ENCODE assay signal across 26 cellular contexts in genomic region chr10:103428989-103429643, GRCh38. TPM values are rescaled to one million over a fixed set of nuclear protein-coding genes. Genes with fewer than 3 reads are reported as not detected.
DNase-seq lines count a peak whose midpoint lies in the region; ATAC-seq and TF ChIP-seq lines count a peak whose summit lies in the region.
"Had no signal": no experiment of that assay in that cellular context is flagged by ENCODE, and none has a peak within 500 bp of the region (broad histone marks: within the 10 kb centered on the region; RNA-seq: fewer than 3 reads in every experiment).

No MANE protein-coding gene starts in this region.

- peaks cover 43% of the 10 kb centered on the region for H3K4me1 Mint-ChIP-seq in activated CD8-positive, alpha-beta memory T cell treated with anti-CD3 and anti-CD28 coated beads, Interleukin-2, amount 10 ng/mL, durations not matched to agents 7 days and 5 days
- peaks cover 0 to 24% (median 15%) of the 10 kb centered on the region in 4 donors for H3K4me1 Mint-ChIP-seq in CD4-positive, CD25-positive, alpha-beta regulatory T cell
- H3K4me1 Mint-ChIP-seq in T-helper 17 cell (peaks cover 29% of the 10 kb centered on the region), glutamatergic neuron (ENCODE audit: low read depth, unreplicated experiment) (peaks cover 8% of the 10 kb centered on the region)

- H3K27ac Mint-ChIP-seq in activated CD8-positive, alpha-beta memory T cell treated with anti-CD3 and anti-CD28 coated beads, Interleukin-2, amount 10 ng/mL, durations not matched to agents 7 days and 5 days = peak overlapping the region; percentile 74
- peak overlapping the region in 2 of 3 donors; percentile 57 to 80 for H3K27ac Mint-ChIP-seq in CD4-positive, CD25-positive, alpha-beta regulatory T cell
- H3K27ac Mint-ChIP-seq in T-helper 17 cell (peak overlapping the region; percentile 49), glutamatergic neuron (ENCODE audit: unreplicated experiment) (peak overlapping the region; percentile 85)

- TF ChIP-seq POLR2A in right lobe of liver (IDR thresholded peaks at IDR 0.05) = no peak

- intact Hi-C loops in right lobe of liver (cut with DNase I) = no loop called here

- TF ChIP-seq CTCF in glutamatergic neuron (IDR thresholded peaks at IDR 0.05; ENCODE audit: partially characterized antibody, unreplicated experiment) = no peak
- no peak for TF ChIP-seq CTCF in right lobe of liver (IDR thresholded peaks at IDR 0.05)

- no peaks in the 10 kb centered on the region for H3K27me3 ChIP-seq in CD4-positive, CD25-positive, alpha-beta regulatory T cell (ENCODE audit: control insufficient read depth, insufficient read depth, low read length)
- H3K27me3 ChIP-seq in right lobe of liver = no peaks in the 10 kb centered on the region
- H3K27me3 ChIP-seq: adrenal gland, heart left ventricle had no signal

- peaks cover 64% of the 10 kb centered on the region for H3K36me3 Mint-ChIP-seq in activated CD8-positive, alpha-beta memory T cell treated with anti-CD3 and anti-CD28 coated beads, Interleukin-2, amount 10 ng/mL, durations not matched to agents 7 days and 5 days
- peaks cover 49% of the 10 kb centered on the region for H3K36me3 Mint-ChIP-seq in CD4-positive, CD25-positive, alpha-beta regulatory T cell
- H3K36me3 Mint-ChIP-seq in T-helper 17 cell (ENCODE audit: low read depth) = peaks cover 12% of the 10 kb centered on the region
- peaks cover 19% of the 10 kb centered on the region for H3K36me3 Mint-ChIP-seq in glutamatergic neuron (ENCODE audit: unreplicated experiment)

- peaks cover 4% of the 10 kb centered on the region for H3K4me1 ChIP-seq in CD4-positive, CD25-positive, alpha-beta regulatory T cell (ENCODE audit: control insufficient read depth, insufficient read depth, low read length, poor library complexity, severe bottlenecking)
- peaks cover 0 to 4% (median 0%) of the 10 kb centered on the region in 4 donors for H3K4me1 ChIP-seq in right lobe of liver

- no peak for DNase-seq in activated CD8-positive, alpha-beta memory T cell treated with anti-CD3 and anti-CD28 coated beads, Interleukin-2, amount 10 ng/mL, durations not matched to agents 7 days and 5 days
- no peak for DNase-seq in activated CD8-positive, alpha-beta memory T cell treated with anti-CD3 and anti-CD28 coated beads, Interleukin-2, amount 50 U/mL, for 4 hours
- peak in 1 of 3 donors; percentile 21 for DNase-seq in CD4-positive, CD25-positive, alpha-beta regulatory T cell
- no peak for DNase-seq in T-helper 17 cell
- no peak for DNase-seq in glutamatergic neuron
- no peak for DNase-seq in right lobe of liver
- no peak for DNase-seq in DMS114 treated with DMSO at 0.1 percent for 48 hours (lab: John Stamatoyannopoulos, UW; ENCODE audit: unreplicated experiment)
- DNase-seq: activated CD4-positive, alpha-beta T cell treated with anti-CD3 and anti-CD28 coated beads, Interleukin-2, amount 50 U/mL, for 1 hour; adrenal gland; dermis blood vessel endothelial cell; DMS 273 treated with DMSO at 0.1 percent for 48 hours; GOT3; heart left ventricle; PC-9; SHP77; stimulated activated CD8-positive, alpha-beta memory T cell treated with anti-CD3 and anti-CD28 coated beads, Interleukin-4, amount 100 ng/mL, for 48 hours; SW 1271 had no signal

- WGBS in right lobe of liver (ENCODE audit: insufficient coverage, low coverage, low lambda C conversion rate, missing lambda C conversion rate) = 65% methylated on average over 5 of the region's 5 CpGs

- H3K9me3 Mint-ChIP-seq in activated CD8-positive, alpha-beta memory T cell treated with anti-CD3 and anti-CD28 coated beads, Interleukin-2, amount 10 ng/mL, durations not matched to agents 7 days and 5 days (ENCODE audit: low read depth) = no peaks in the 10 kb centered on the region
- H3K9me3 Mint-ChIP-seq in CD4-positive, CD25-positive, alpha-beta regulatory T cell = no peaks in the 10 kb centered on the region
- no peaks in the 10 kb centered on the region for H3K9me3 Mint-ChIP-seq in glutamatergic neuron (ENCODE audit: unreplicated experiment)

- no peaks in the 10 kb centered on the region for H3K9me3 ChIP-seq in CD4-positive, CD25-positive, alpha-beta regulatory T cell (ENCODE audit: control insufficient read depth in 2 of 2, low read length in 2 of 2)
- H3K9me3 ChIP-seq in T-helper 17 cell (ENCODE audit: control insufficient read depth, low read length, poor library complexity, severe bottlenecking) (no peaks in the 10 kb centered on the region), right lobe of liver (no peaks in the 10 kb centered on the region)
- H3K9me3 ChIP-seq: A549, adrenal gland, heart left ventricle had no signal

- peak; percentile 40 for ATAC-seq in activated CD8-positive, alpha-beta memory T cell treated with anti-CD3 and anti-CD28 coated beads, Interleukin-2, amount 10 ng/mL, durations not matched to agents 7 days and 5 days
- ATAC-seq in CD4-positive, CD25-positive, alpha-beta regulatory T cell (ENCODE audit: low read depth in 2 of 2) = no peak
- ATAC-seq in T-helper 17 cell = peak; percentile 52
- no peak for ATAC-seq in right lobe of liver
- ATAC-seq in GM19452 (IDR thresholded peaks at IDR 0.05; ENCODE audit: unreplicated experiment) = no peak
- ATAC-seq: A549, heart left ventricle had no signal

- H3K27ac ChIP-seq in CD4-positive, CD25-positive, alpha-beta regulatory T cell (ENCODE audit: insufficient read depth, low read length, poor library complexity, severe bottlenecking) = no peak overlapping the region
- no peak overlapping the region for H3K27ac ChIP-seq in right lobe of liver
- H3K27ac ChIP-seq: A549, adrenal gland, heart left ventricle, PC-9 had no signal

- no peak overlapping the region for H3K4me3 Mint-ChIP-seq in activated CD8-positive, alpha-beta memory T cell treated with anti-CD3 and anti-CD28 coated beads, Interleukin-2, amount 10 ng/mL, durations not matched to agents 7 days and 5 days
- H3K4me3 Mint-ChIP-seq in CD4-positive, CD25-positive, alpha-beta regulatory T cell = peak overlapping the region in 1 of 4 donors; percentile 42
- H3K4me3 Mint-ChIP-seq in T-helper 17 cell (peak overlapping the region; percentile 81), glutamatergic neuron (ENCODE audit: unreplicated experiment) (peak overlapping the region; percentile 27)

- H3K4me3 ChIP-seq in CD4-positive, CD25-positive, alpha-beta regulatory T cell (ENCODE audit: low read depth, low read length) = peak overlapping the region; percentile 3
- no peak overlapping the region for H3K4me3 ChIP-seq in right lobe of liver
- H3K4me3 ChIP-seq: A549, adrenal gland, heart left ventricle, PC-9 had no signal

- CTCF ChIA-PET in activated CD8-positive, alpha-beta memory T cell treated with anti-CD3 and anti-CD28 coated beads, Interleukin-2, amount 10 ng/mL, durations not matched to agents 7 days and 5 days (lab: Charles Lee) = interaction anchor here (0.7 to 1.0 kb wide), 3 partner anchors 12 to 64 kb away, joined by 3 to 4 read pairs (median 3); partner anchors contain the start of gene NEURL1

- H3K36me3 ChIP-seq in CD4-positive, CD25-positive, alpha-beta regulatory T cell (ENCODE audit: control insufficient read depth, insufficient read depth, low read length) = peaks cover 46% of the 10 kb centered on the region
- peaks cover 0 to 44% (median 10%) of the 10 kb centered on the region in 4 donors for H3K36me3 ChIP-seq in right lobe of liver

- H3K27me3 Mint-ChIP-seq in activated CD8-positive, alpha-beta memory T cell treated with anti-CD3 and anti-CD28 coated beads, Interleukin-2, amount 10 ng/mL, durations not matched to agents 7 days and 5 days = no peaks in the 10 kb centered on the region
- H3K27me3 Mint-ChIP-seq in CD4-positive, CD25-positive, alpha-beta regulatory T cell = no peaks in the 10 kb centered on the region
- H3K27me3 Mint-ChIP-seq in T-helper 17 cell = no peaks in the 10 kb centered on the region
- H3K27me3 Mint-ChIP-seq in glutamatergic neuron (ENCODE audit: unreplicated experiment) = no peaks in the 10 kb centered on the region

RNA-seq across cellular contexts. Expression of gene CALHM2, which starts 23.1 kb away (rescaled TPM):
- 10 to 100 TPM; 65.6 to 93.4 TPM for total RNA-seq in activated CD8-positive, alpha-beta memory T cell treated with anti-CD3 and anti-CD28 coated beads, Interleukin-2, amount 10 ng/mL, durations not matched to agents 7 days and 5 days
- 26.1 TPM for total RNA-seq in CD4-positive, CD25-positive, alpha-beta regulatory T cell
- polyA plus RNA-seq in CD4-positive, CD25-positive, alpha-beta regulatory T cell = 10 to 100 TPM; 33.5 to 72.4 (median 50.0) TPM
- total RNA-seq in T-helper 17 cell (10 to 100 TPM; 15.5 to 23.6 TPM), glutamatergic neuron (ENCODE audit: unreplicated experiment) (0.44 TPM), right lobe of liver (1 to 10 TPM; 2.3 to 5.7 (median 3.7) TPM)
- polyA plus RNA-seq: neural cell had no signal

RNA-seq across cellular contexts. Expression of gene CALHM1, which starts 29.6 kb away (rescaled TPM):
- 1 to 10 TPM in 1 of 2 experiments, under 1 TPM in 1; 0.47 to 1.1 TPM for total RNA-seq in activated CD8-positive, alpha-beta memory T cell treated with anti-CD3 and anti-CD28 coated beads, Interleukin-2, amount 10 ng/mL, durations not matched to agents 7 days and 5 days
- not detected for total RNA-seq in CD4-positive, CD25-positive, alpha-beta regulatory T cell
- polyA plus RNA-seq in CD4-positive, CD25-positive, alpha-beta regulatory T cell = not detected
- not detected for total RNA-seq in T-helper 17 cell
- total RNA-seq in glutamatergic neuron (ENCODE audit: unreplicated experiment) = not detected
- not detected for total RNA-seq in right lobe of liver
- total RNA-seq: adrenal gland, dermis blood vessel endothelial cell, G401, heart left ventricle, mesenteric fat pad, NCI-H460, PC-9, posterior vena cava, urinary bladder had no signal
- polyA plus RNA-seq: A549, adrenal gland, BJ, heart left ventricle, neural cell, urinary bladder had no signal

RNA-seq across cellular contexts. Expression of gene PDCD11, which starts 32.7 kb away (rescaled TPM):
- total RNA-seq in activated CD8-positive, alpha-beta memory T cell treated with anti-CD3 and anti-CD28 coated beads, Interleukin-2, amount 10 ng/mL, durations not matched to agents 7 days and 5 days = 10 to 100 TPM; 59.4 to 67.7 TPM
- 26.9 TPM for total RNA-seq in CD4-positive, CD25-positive, alpha-beta regulatory T cell
- polyA plus RNA-seq in CD4-positive, CD25-positive, alpha-beta regulatory T cell = 1 to 10 TPM; 7.1 to 10.0 (median 8.5) TPM
- total RNA-seq in T-helper 17 cell (10 to 100 TPM; 18.7 to 29.7 TPM), glutamatergic neuron (ENCODE audit: unreplicated experiment) (73.2 TPM), right lobe of liver (10 to 100 TPM; 10.6 to 13.5 (median 12.0) TPM)

RNA-seq across cellular contexts. Expression of gene ATP5MK, which starts 32.8 kb away (rescaled TPM):
- 100 to 1,000 TPM; 274 to 387 TPM for total RNA-seq in activated CD8-positive, alpha-beta memory T cell treated with anti-CD3 and anti-CD28 coated beads, Interleukin-2, amount 10 ng/mL, durations not matched to agents 7 days and 5 days
- 152 TPM for total RNA-seq in CD4-positive, CD25-positive, alpha-beta regulatory T cell
- polyA plus RNA-seq in CD4-positive, CD25-positive, alpha-beta regulatory T cell = 100 to 1,000 TPM; 461 to 608 (median 526) TPM
- 100 to 1,000 TPM; 135 to 136 TPM for total RNA-seq in T-helper 17 cell
- total RNA-seq in glutamatergic neuron (ENCODE audit: unreplicated experiment) = 330 TPM
- 100 to 1,000 TPM; 176 to 257 (median 220) TPM for total RNA-seq in right lobe of liver

RNA-seq across cellular contexts. Expression of gene CALHM3, which starts 49.9 kb away (rescaled TPM):
- not detected for total RNA-seq in activated CD8-positive, alpha-beta memory T cell treated with anti-CD3 and anti-CD28 coated beads, Interleukin-2, amount 10 ng/mL, durations not matched to agents 7 days and 5 days
- not detected for total RNA-seq in CD4-positive, CD25-positive, alpha-beta regulatory T cell
- not detected for polyA plus RNA-seq in CD4-positive, CD25-positive, alpha-beta regulatory T cell
- total RNA-seq in T-helper 17 cell = not detected
- not detected for total RNA-seq in glutamatergic neuron (ENCODE audit: unreplicated experiment)
- total RNA-seq in right lobe of liver = not detected
- total RNA-seq: adrenal gland, dermis blood vessel endothelial cell, G401, heart left ventricle, mesenteric fat pad, NCI-H460, posterior vena cava, urinary bladder had no signal
- polyA plus RNA-seq: heart left ventricle, neural cell, urinary bladder had no signal

Comparison
In these comparisons a context has a peak if more than half of its experiments do, and no peak if none do; other contexts are left out.
1. ATAC-seq: peak in activated CD8-positive, alpha-beta memory T cell treated with anti-CD3 and anti-CD28 coated beads, Interleukin-2, amount 10 ng/mL, durations not matched to agents 7 days and 5 days (single experiment) and T-helper 17 cell (single experiment); none in CD4-positive, CD25-positive, alpha-beta regulatory T cell (0 of 2), right lobe of liver (0 of 4) and GM19452 (single experiment).
2. Peak in every context shown above with its lines, with median percentiles within 50 percentile points of each other: H3K27ac Mint-ChIP-seq.